ENCODE assay signal across 1 cellular context in genomic region chr12:115297445-115297844, GRCh38.
TF ChIP-seq lines count a peak whose summit lies in the region.

No MANE protein-coding gene starts in this region.

TF ChIP-seq in HepG2, 621 proteins besides CTCF, POLR2A, EP300 and RAD21 (continued from another document):
- TF ChIP-seq, protein P1, sequence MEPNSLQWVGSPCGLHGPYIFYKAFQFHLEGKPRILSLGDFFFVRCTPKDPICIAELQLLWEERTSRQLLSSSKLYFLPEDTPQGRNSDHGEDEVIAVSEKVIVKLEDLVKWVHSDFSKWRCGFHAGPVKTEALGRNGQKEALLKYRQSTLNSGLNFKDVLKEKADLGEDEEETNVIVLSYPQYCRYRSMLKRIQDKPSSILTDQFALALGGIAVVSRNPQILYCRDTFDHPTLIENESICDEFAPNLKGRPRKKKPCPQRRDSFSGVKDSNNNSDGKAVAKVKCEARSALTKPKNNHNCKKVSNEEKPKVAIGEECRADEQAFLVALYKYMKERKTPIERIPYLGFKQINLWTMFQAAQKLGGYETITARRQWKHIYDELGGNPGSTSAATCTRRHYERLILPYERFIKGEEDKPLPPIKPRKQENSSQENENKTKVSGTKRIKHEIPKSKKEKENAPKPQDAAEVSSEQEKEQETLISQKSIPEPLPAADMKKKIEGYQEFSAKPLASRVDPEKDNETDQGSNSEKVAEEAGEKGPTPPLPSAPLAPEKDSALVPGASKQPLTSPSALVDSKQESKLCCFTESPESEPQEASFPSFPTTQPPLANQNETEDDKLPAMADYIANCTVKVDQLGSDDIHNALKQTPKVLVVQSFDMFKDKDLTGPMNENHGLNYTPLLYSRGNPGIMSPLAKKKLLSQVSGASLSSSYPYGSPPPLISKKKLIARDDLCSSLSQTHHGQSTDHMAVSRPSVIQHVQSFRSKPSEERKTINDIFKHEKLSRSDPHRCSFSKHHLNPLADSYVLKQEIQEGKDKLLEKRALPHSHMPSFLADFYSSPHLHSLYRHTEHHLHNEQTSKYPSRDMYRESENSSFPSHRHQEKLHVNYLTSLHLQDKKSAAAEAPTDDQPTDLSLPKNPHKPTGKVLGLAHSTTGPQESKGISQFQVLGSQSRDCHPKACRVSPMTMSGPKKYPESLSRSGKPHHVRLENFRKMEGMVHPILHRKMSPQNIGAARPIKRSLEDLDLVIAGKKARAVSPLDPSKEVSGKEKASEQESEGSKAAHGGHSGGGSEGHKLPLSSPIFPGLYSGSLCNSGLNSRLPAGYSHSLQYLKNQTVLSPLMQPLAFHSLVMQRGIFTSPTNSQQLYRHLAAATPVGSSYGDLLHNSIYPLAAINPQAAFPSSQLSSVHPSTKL (CRISPR knock-in tag; IDR thresholded peaks at IDR 0.05): 0 out of 2 replicates have a peak, but pooled peaks have one; percentile 18
- TF ChIP-seq SOX5 (CRISPR knock-in tag; IDR thresholded peaks at IDR 0.05; ENCODE audit: borderline replicate concordance): peak; percentile 57; the same call in 1 of the 2 replicates
- TF ChIP-seq NR2F6 (IDR thresholded peaks at IDR 0.05): peak; percentile 54; the same call in 1 of the 2 replicates
- no peak for TF ChIP-seq NR2F6 (CRISPR knock-in tag; IDR thresholded peaks at IDR 0.05)
- peak; percentile 73 for TF ChIP-seq RARA (CRISPR knock-in tag; IDR thresholded peaks at IDR 0.05)
- TF ChIP-seq, protein P2, sequence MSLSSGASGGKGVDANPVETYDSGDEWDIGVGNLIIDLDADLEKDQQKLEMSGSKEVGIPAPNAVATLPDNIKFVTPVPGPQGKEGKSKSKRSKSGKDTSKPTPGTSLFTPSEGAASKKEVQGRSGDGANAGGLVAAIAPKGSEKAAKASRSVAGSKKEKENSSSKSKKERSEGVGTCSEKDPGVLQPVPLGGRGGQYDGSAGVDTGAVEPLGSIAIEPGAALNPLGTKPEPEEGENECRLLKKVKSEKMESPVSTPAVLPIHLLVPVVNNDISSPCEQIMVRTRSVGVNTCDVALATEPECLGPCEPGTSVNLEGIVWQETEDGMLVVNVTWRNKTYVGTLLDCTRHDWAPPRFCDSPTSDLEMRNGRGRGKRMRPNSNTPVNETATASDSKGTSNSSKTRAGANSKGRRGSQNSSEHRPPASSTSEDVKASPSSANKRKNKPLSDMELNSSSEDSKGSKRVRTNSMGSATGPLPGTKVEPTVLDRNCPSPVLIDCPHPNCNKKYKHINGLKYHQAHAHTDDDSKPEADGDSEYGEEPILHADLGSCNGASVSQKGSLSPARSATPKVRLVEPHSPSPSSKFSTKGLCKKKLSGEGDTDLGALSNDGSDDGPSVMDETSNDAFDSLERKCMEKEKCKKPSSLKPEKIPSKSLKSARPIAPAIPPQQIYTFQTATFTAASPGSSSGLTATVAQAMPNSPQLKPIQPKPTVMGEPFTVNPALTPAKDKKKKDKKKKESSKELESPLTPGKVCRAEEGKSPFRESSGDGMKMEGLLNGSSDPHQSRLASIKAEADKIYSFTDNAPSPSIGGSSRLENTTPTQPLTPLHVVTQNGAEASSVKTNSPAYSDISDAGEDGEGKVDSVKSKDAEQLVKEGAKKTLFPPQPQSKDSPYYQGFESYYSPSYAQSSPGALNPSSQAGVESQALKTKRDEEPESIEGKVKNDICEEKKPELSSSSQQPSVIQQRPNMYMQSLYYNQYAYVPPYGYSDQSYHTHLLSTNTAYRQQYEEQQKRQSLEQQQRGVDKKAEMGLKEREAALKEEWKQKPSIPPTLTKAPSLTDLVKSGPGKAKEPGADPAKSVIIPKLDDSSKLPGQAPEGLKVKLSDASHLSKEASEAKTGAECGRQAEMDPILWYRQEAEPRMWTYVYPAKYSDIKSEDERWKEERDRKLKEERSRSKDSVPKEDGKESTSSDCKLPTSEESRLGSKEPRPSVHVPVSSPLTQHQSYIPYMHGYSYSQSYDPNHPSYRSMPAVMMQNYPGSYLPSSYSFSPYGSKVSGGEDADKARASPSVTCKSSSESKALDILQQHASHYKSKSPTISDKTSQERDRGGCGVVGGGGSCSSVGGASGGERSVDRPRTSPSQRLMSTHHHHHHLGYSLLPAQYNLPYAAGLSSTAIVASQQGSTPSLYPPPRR (CRISPR knock-in tag; IDR thresholded peaks at IDR 0.05; ENCODE audit: borderline replicate concordance): no peak
- no peak for TF ChIP-seq ZNF556 (CRISPR knock-in tag; IDR thresholded peaks at IDR 0.05; ENCODE audit: borderline replicate concordance)
- peak; percentile 54; the same call in 1 of the 2 replicates for TF ChIP-seq NR2F2 (IDR thresholded peaks at IDR 0.05; ENCODE audit: borderline replicate concordance, low read depth)
- peak in 1 of 2 experiments; percentile 62; a peak in 1 of 4 replicates for TF ChIP-seq NR2F1 (CRISPR knock-in tag; IDR thresholded peaks at IDR 0.05)
- no peak for TF ChIP-seq ZNF17 (CRISPR knock-in tag; IDR thresholded peaks at IDR 0.05)
- no peak for TF ChIP-seq DNMT1 (CRISPR knock-in tag; IDR thresholded peaks at IDR 0.05)
TF ChIP-seq in HepG2: peak in this region for 7.
